In the genomic region with DNA sequence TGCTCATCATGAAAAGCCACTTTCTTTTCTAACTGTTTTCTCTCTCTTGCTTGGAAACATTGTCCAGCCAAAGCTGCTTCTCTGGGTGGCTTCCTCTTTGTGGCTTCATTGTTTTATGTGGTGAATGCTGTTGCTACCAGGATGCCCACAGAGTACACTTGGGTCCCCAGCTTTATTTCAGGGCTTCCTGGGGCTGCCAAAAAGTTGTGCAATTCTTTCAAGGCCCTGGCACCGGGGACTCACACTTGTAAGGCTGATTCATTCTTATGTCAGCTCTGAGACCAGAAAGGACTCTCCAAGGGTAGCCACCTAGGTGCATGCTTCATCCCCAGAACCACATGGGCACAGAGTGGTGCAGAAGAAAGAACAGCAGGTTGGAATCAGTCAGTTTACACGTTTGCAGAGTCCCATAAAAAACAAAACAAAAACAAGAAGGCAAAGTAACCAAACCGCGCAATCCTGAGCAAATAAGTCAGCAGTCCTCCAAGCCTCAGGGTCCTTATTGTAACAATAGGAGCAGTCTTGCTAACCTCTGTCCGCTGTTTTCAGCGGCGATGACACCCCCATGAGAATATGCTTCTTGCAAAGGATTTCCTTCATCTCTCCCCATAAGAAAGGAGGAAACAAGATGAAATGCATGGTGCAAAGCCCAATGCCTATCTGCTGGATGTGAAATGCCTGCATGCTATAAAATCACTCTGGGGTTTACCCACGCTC, we compare ENCODE assay signal across 9 cellular contexts.
DNase-seq lines count a peak whose midpoint lies in the region; ATAC-seq, FAIRE-seq and TF ChIP-seq lines count a peak whose summit lies in the region.
"Had no signal": no experiment of that assay in that cellular context is flagged by ENCODE, and none has a peak within 500 bp of the region (broad histone marks: within the 10 kb centered on the region; RNA-seq: fewer than 3 reads in every experiment).

No MANE protein-coding gene starts in this region.

- no peak overlapping the region for H3K9ac ChIP-seq in keratinocyte (ENCODE audit: control insufficient read depth, extremely low read depth, insufficient read depth, low read length)

- no peaks in the 10 kb centered on the region for H3K27me3 ChIP-seq in CD4-positive, alpha-beta memory T cell (ENCODE audit: insufficient read depth, low read length)
- no peaks in the 10 kb centered on the region for H3K27me3 ChIP-seq in keratinocyte (ENCODE audit: control insufficient read depth, extremely low read depth, insufficient read depth, low read length)

- no peaks in the 10 kb centered on the region for H3K36me3 Mint-ChIP-seq in CD4-positive, alpha-beta memory T cell

- H3K9me3 Mint-ChIP-seq in CD4-positive, alpha-beta memory T cell: peaks cover 0 to 4% (median 0%) of the 10 kb centered on the region in 8 donors

- peaks cover 0 to 2% of the 10 kb centered on the region in 2 donors for H3K27me3 Mint-ChIP-seq in CD4-positive, alpha-beta memory T cell

- H3K4me3 Mint-ChIP-seq in CD4-positive, alpha-beta memory T cell: peak overlapping the region in 4 of 8 donors; percentile 2 to 55 (median 43)

- no peaks in the 10 kb centered on the region for H3K36me3 ChIP-seq in CD4-positive, alpha-beta memory T cell (ENCODE audit: insufficient read depth, low read length)
- no peaks in the 10 kb centered on the region for H3K36me3 ChIP-seq in keratinocyte (ENCODE audit: control insufficient read depth in 2 of 2, extremely low read depth in 1 of 2, insufficient read depth in 2 of 2, low read length in 2 of 2)

- intact Hi-C loops in CD4-positive, alpha-beta memory T cell (cut with micrococcal nuclease): loop anchor here (5.0 to 10.0 kb wide), 2 partner anchors 82 to 495 kb away; a partner anchor contains a TSS

- no peak for ATAC-seq in GM19395 (IDR thresholded peaks at IDR 0.05; ENCODE audit: unreplicated experiment)
- ATAC-seq in HG02870 (IDR thresholded peaks at IDR 0.05; ENCODE audit: unreplicated experiment): no peak
- ATAC-seq in HG02610 (IDR thresholded peaks at IDR 0.05; ENCODE audit: unreplicated experiment): no peak

- H3K4me1 ChIP-seq in CD4-positive, alpha-beta memory T cell (ENCODE audit: insufficient read depth, low read length): peaks cover 9% of the 10 kb centered on the region
- peaks cover 6% of the 10 kb centered on the region for H3K4me1 ChIP-seq in keratinocyte (ENCODE audit: control insufficient read depth, extremely low read depth, insufficient read depth, low read length)

- H4K20me1 ChIP-seq in keratinocyte (ENCODE audit: control insufficient read depth, extremely low read depth, insufficient read depth, low read length): no peaks in the 10 kb centered on the region

- POLR2A ChIA-PET in CD4-positive, alpha-beta memory T cell (lab: Charles Lee; ENCODE audit: partially characterized antibody): no interaction called here

- DNase-seq in CD4-positive, alpha-beta memory T cell: peak in 4 of 5 donors; percentile 10 to 22 (median 16)
- DNase-seq in KG1 (lab: John Stamatoyannopoulos, UW): peak; percentile 53
- DNase-seq in UCSD-AML1 (lab: John Stamatoyannopoulos, UW; ENCODE audit: unreplicated experiment): peak; percentile 41
- DNase-seq in keratinocyte (ENCODE audit: low read depth, low spot score): no peak
- no peak for DNase-seq in erythroblast (lab: John Stamatoyannopoulos, UW)
- DNase-seq: NCI-H526 treated with DMSO at 0.1 percent for 48 hours had no signal

- no peaks in the 10 kb centered on the region for H3K9me1 ChIP-seq in keratinocyte (ENCODE audit: control insufficient read depth, extremely low read depth, insufficient read depth, low read length)

- H3K27ac Mint-ChIP-seq in CD4-positive, alpha-beta memory T cell: peak overlapping the region in 2 of 7 donors; percentile 29 to 86

- CTCF ChIA-PET in CD4-positive, alpha-beta memory T cell (lab: Charles Lee; ENCODE audit: partially characterized antibody): interaction anchor here (1.3 to 3.1 kb wide), 2 partner anchors 27 to 163 kb away, joined by 3 to 12 read pairs; no protein-coding TSS in a partner anchor

- H2AFZ ChIP-seq in keratinocyte (ENCODE audit: control insufficient read depth, low read length): no peak overlapping the region

- no peaks in the 10 kb centered on the region for H3K9me3 ChIP-seq in CD4-positive, alpha-beta memory T cell (ENCODE audit: control insufficient read depth in 1 of 2, low read length in 2 of 2)
- H3K9me3 ChIP-seq in keratinocyte (ENCODE audit: control insufficient read depth, low read depth, low read length): no peaks in the 10 kb centered on the region

- no peak overlapping the region for H3K27ac ChIP-seq in CD4-positive, alpha-beta memory T cell (ENCODE audit: low read depth, low read length)
- H3K27ac ChIP-seq in keratinocyte (ENCODE audit: control insufficient read depth, insufficient read depth, low read length): no peak overlapping the region

- dilution Hi-C loops in keratinocyte (cut with MboI; ENCODE audit: extremely low pct_ligation_motif_present, low sequenced_read_pairs): no loop called here

- no peak overlapping the region for H3K4me3 ChIP-seq in CD4-positive, alpha-beta memory T cell (ENCODE audit: low read length in 2 of 2)
- no peak overlapping the region for H3K4me3 ChIP-seq in keratinocyte (ENCODE audit: control insufficient read depth in 2 of 3, extremely low read depth in 1 of 3, insufficient read depth in 2 of 3, low read depth in 1 of 3, low read length in 3 of 3)

- no peak overlapping the region for H3K4me2 ChIP-seq in keratinocyte (ENCODE audit: control insufficient read depth, extremely low read depth, insufficient read depth, low read depth, low read length)

- no peak for TF ChIP-seq POLR2A in erythroblast (IDR thresholded peaks at IDR 0.05; ENCODE audit: low read length)

- FAIRE-seq in keratinocyte (lab: Jason Lieb, UNC): peak; percentile 67

- H3K79me2 ChIP-seq in keratinocyte (ENCODE audit: control insufficient read depth, insufficient read depth, low read length): no peaks in the 10 kb centered on the region

- peaks cover 8 to 32% (median 22%) of the 10 kb centered on the region in 4 donors for H3K4me1 Mint-ChIP-seq in CD4-positive, alpha-beta memory T cell

- no peak for TF ChIP-seq CTCF in keratinocyte (optimal IDR thresholded peaks at IDR 0.05 in 1 of 3, IDR thresholded peaks at IDR 0.05 in 1 of 3, conservative IDR thresholded peaks at IDR 0.05 in 1 of 3; ENCODE audit: extremely low read depth in 1 of 3, insufficient read depth in 2 of 3, low read length in 3 of 3)

Comparison
In these comparisons a context has a peak if more than half of its experiments do, and no peak if none do; other contexts are left out.
1. DNase-seq: peak in CD4-positive, alpha-beta memory T cell (4 of 5), KG1 (single experiment) and UCSD-AML1 (single experiment); none in keratinocyte (single experiment) and erythroblast (0 of 2).